8 cellular contexts compared by ENCODE assay signal in genomic region chr21:36989699-36990507, GRCh38. TPM values are rescaled to one million over a fixed set of nuclear protein-coding genes. Genes with fewer than 3 reads are reported as not detected.
DNase-seq lines count a peak whose midpoint lies in the region; ATAC-seq and TF ChIP-seq lines count a peak whose summit lies in the region.

No MANE protein-coding gene starts in this region.

- H3K4me3 ChIP-seq in right atrium auricular region: peak overlapping the region; percentile 70 to 75
- H3K4me3 ChIP-seq in uterus: peak overlapping the region; percentile 47 to 81

- H3K4me1 ChIP-seq in right atrium auricular region: peaks cover 0 to 5% of the 10 kb centered on the region in 2 donors
- no peaks in the 10 kb centered on the region for H3K4me1 ChIP-seq in uterus

- no peaks in the 10 kb centered on the region for H3K36me3 ChIP-seq in right atrium auricular region
- H3K36me3 ChIP-seq in uterus: no peaks in the 10 kb centered on the region

- peak overlapping the region; percentile 92 for H3K27ac ChIP-seq in angular gyrus (ENCODE audit: low read depth, low read length)
- H3K27ac ChIP-seq in right atrium auricular region: peak overlapping the region; percentile 89 to 97
- peak overlapping the region; percentile 91 to 94 for H3K27ac ChIP-seq in uterus

- intact Hi-C loops in uterus (cut with DNase I; ENCODE audit: low total_unique reads): no loop called here

- TF ChIP-seq CTCF in right atrium auricular region (IDR thresholded peaks at IDR 0.05) (peak; percentile 88 to 99), uterus (IDR thresholded peaks at IDR 0.05) (peak; percentile 68 to 99 (median 93))

- no peaks in the 10 kb centered on the region for H3K27me3 Mint-ChIP-seq in T-helper 17 cell

- H3K27me3 ChIP-seq in right atrium auricular region (peaks cover 0 to 2% of the 10 kb centered on the region in 2 donors), uterus (no peaks in the 10 kb centered on the region)

- peak overlapping the region; percentile 91 for H3K27ac Mint-ChIP-seq in T-helper 17 cell

- peak overlapping the region; percentile 92 for H3K4me3 Mint-ChIP-seq in T-helper 17 cell

- ATAC-seq in GM18502 (IDR thresholded peaks at IDR 0.05; ENCODE audit: poor library complexity, unreplicated experiment) (peak; percentile 93), HG02938 (IDR thresholded peaks at IDR 0.05; ENCODE audit: unreplicated experiment) (peak; percentile 80), T-helper 17 cell (peak; percentile 85)

- TF ChIP-seq POLR2A in uterus (IDR thresholded peaks at IDR 0.05): peak in 1 of 2 donors; percentile 40

- H3K4me1 Mint-ChIP-seq in T-helper 17 cell: peaks cover 13% of the 10 kb centered on the region

- H3K9me3 ChIP-seq in T-helper 17 cell (ENCODE audit: control insufficient read depth, low read length, poor library complexity, severe bottlenecking): no peaks in the 10 kb centered on the region
- peaks cover 0 to 6% of the 10 kb centered on the region in 2 donors for H3K9me3 ChIP-seq in right atrium auricular region
- H3K9me3 ChIP-seq in uterus: no peaks in the 10 kb centered on the region

- peaks cover 3% of the 10 kb centered on the region for H3K36me3 Mint-ChIP-seq in T-helper 17 cell (ENCODE audit: low read depth)

- peak; percentile 86 for DNase-seq in NCI-H1694 (lab: John Stamatoyannopoulos, UW)
- DNase-seq in T-helper 17 cell: peak; percentile 61 to 82 (median 70)
- DNase-seq in right atrium auricular region (ENCODE audit: low spot score): peak; percentile 88
- peak; percentile 94 for DNase-seq in putamen (ENCODE audit: low spot score)
- DNase-seq in uterus: peak; percentile 91 to 93

RNA-seq across cellular contexts. Expression of gene RIPPLY3, which starts 16.6 kb away (rescaled TPM):
- total RNA-seq in T-helper 17 cell (not detected), right atrium auricular region (not detected), uterus (under 1 TPM in 1 of 4 donors, not detected in 3; 0.62 TPM)

RNA-seq across cellular contexts. Expression of gene HLCS, which starts 23.4 kb away (rescaled TPM):
- total RNA-seq in T-helper 17 cell: 10 to 100 TPM; 14.4 to 16.3 TPM
- 10 to 100 TPM in 1 of 2 donors, 1 to 10 TPM in 1; 6.9 to 10.0 TPM for total RNA-seq in right atrium auricular region
- 10 to 100 TPM in 2 of 4 donors, 1 to 10 TPM in 2; 3.8 to 31.4 (median 15.4) TPM for total RNA-seq in uterus

Comparison
In these comparisons a context has a peak if more than half of its experiments do, and no peak if none do; other contexts are left out.
1. Peak in every context shown above with its lines: DNase-seq, ATAC-seq, H3K4me3 ChIP-seq and H3K27ac ChIP-seq.